In the genomic region with DNA sequence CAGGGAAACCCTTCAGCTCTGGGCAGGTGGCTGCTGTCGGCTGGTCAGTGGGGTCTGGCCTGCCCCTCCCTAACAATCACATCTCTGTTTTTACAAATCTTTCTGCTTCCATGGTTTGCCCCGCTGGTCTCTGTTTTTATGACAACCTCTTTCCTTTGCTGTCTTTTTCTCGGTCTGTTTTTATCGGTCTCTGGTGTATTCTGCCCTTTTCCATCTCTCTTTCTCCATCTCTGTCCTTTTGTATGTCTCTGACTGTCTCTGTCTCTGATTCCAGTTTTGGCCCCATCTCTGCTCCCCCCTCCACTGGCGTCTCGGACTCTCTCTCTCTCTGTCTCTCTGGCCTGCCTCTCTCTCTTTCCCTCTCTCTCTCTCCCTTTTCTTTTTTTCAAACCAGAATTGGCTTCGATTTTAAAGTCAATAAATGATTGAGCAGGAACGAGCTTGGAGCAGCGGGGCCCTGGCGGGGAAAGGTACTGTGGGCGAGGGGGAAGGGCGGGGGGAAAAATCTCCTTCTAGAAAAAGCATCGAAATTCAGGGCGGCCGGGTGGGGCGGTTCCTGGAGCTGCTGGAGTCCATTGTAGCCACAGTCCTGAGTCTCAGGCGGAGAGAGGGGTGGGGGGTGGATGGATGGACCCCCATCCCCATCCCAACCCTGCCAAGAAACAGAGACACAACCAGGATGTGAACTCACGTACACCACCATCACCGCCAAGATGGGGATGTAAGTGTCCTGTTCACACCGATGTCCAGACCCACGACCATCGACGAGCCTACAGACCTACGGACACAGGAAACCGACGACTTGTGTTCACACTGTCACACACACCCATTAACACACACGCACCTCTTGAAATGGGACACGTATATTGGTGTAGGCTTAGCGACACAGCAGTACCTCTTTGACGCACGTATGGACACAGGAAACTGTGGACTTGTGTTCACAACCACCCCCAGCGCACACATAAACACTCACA, we compare ENCODE assay signal across 13 cellular contexts. TPM values are rescaled to one million over a fixed set of nuclear protein-coding genes. Genes with fewer than 3 reads are reported as not detected.
DNase-seq lines count a peak whose midpoint lies in the region; ATAC-seq and TF ChIP-seq lines count a peak whose summit lies in the region.
"Had no signal": no experiment of that assay in that cellular context is flagged by ENCODE, and none has a peak within 500 bp of the region (broad histone marks: within the 10 kb centered on the region; RNA-seq: fewer than 3 reads in every experiment).

No MANE protein-coding gene starts in this region.

- H3K9me3 ChIP-seq in mesenchymal stem cell (ENCODE audit: control insufficient read depth, low read length) = no peaks in the 10 kb centered on the region
- H3K9me3 ChIP-seq: Peyer's patch had no signal

- peaks cover 17% of the 10 kb centered on the region for H3K36me3 Mint-ChIP-seq in HFFc6 (ENCODE audit: low read depth)
- H3K36me3 Mint-ChIP-seq: activated naive CD8-positive, alpha-beta T cell treated with anti-CD3 and anti-CD28 coated beads, Interleukin-2, amount 10 ng/mL, durations not matched to agents 7 days and 5 days had no signal

- no peak overlapping the region for H2BK12ac ChIP-seq in mesenchymal stem cell (ENCODE audit: low read length in 2 of 2)

- no peak overlapping the region for H3K4ac ChIP-seq in mesenchymal stem cell (ENCODE audit: low read depth in 1 of 2, low read length in 2 of 2)

- no peaks in the 10 kb centered on the region for H3K9me3 Mint-ChIP-seq in HFFc6
- H3K9me3 Mint-ChIP-seq: activated naive CD8-positive, alpha-beta T cell treated with anti-CD3 and anti-CD28 coated beads, Interleukin-2, amount 10 ng/mL, durations not matched to agents 7 days and 5 days had no signal

- H2BK120ac ChIP-seq in mesenchymal stem cell (ENCODE audit: low read depth, low read length) = no peak overlapping the region

- DNase-seq in HFFc6 (no peak), astrocyte of the hippocampus (ENCODE audit: low read depth, low spot score) (peak; percentile 39), mesenchymal stem cell (no peak), NCI-H526 treated with DMSO at 0.1 percent for 48 hours (lab: John Stamatoyannopoulos, UW) (no peak), DMS 273 treated with DMSO at 0.1 percent for 48 hours (lab: John Stamatoyannopoulos, UW) (no peak)
- DNase-seq: activated CD4-positive, CD25-positive, alpha-beta regulatory T cell treated with anti-CD3 and anti-CD28 coated beads, Interleukin-2, amount 50 U/mL, for 72 hours; activated naive CD8-positive, alpha-beta T cell treated with anti-CD3 and anti-CD28 coated beads, Interleukin-2, amount 10 ng/mL, durations not matched to agents 7 days and 5 days; left colon; NCI-H146; Peyer's patch; stimulated activated naive CD4-positive, alpha-beta T cell had no signal

- no peak overlapping the region for H3K27ac ChIP-seq in mesenchymal stem cell (ENCODE audit: low read length, poor library complexity, severe bottlenecking)
- peak overlapping the region; percentile 91 for H3K27ac ChIP-seq in temporal lobe (ENCODE audit: low read depth, low read length)

- peaks cover 14% of the 10 kb centered on the region for H3K4me1 Mint-ChIP-seq in HFFc6 (ENCODE audit: low read depth)

- peak overlapping the region in 1 of 2 experiments; percentile 91 for H3K4me3 ChIP-seq in mesenchymal stem cell (ENCODE audit: insufficient read depth in 1 of 2, low read depth in 1 of 2, low read length in 2 of 2)

- H3K23ac ChIP-seq in mesenchymal stem cell (ENCODE audit: low read length in 2 of 2) = no peak overlapping the region

- peak overlapping the region; percentile 9 for H3K27ac Mint-ChIP-seq in HFFc6
- H3K27ac Mint-ChIP-seq: activated naive CD8-positive, alpha-beta T cell treated with anti-CD3 and anti-CD28 coated beads, Interleukin-2, amount 10 ng/mL, durations not matched to agents 7 days and 5 days had no signal

- no peak overlapping the region for H2BK15ac ChIP-seq in mesenchymal stem cell (ENCODE audit: low read depth, poor library complexity, severe bottlenecking)

- H4K91ac ChIP-seq in mesenchymal stem cell (ENCODE audit: low read length) = no peak overlapping the region

- no peak overlapping the region for H2AFZ ChIP-seq in mesenchymal stem cell (ENCODE audit: low read depth, low read length)

- no peak overlapping the region for H2BK5ac ChIP-seq in mesenchymal stem cell (ENCODE audit: low read depth, low read length, poor library complexity, severe bottlenecking)

- H3K4me2 ChIP-seq in mesenchymal stem cell (ENCODE audit: low read length, poor library complexity, severe bottlenecking) = no peak overlapping the region

- H3K27me3 Mint-ChIP-seq in HFFc6 (ENCODE audit: insufficient read depth) = peaks cover 2% of the 10 kb centered on the region; the same call in 1 of the 2 replicates

- ATAC-seq in HG02885 (IDR thresholded peaks at IDR 0.05; ENCODE audit: poor library complexity, unreplicated experiment) = no peak
- ATAC-seq: left colon had no signal

- no peak overlapping the region for H3K14ac ChIP-seq in mesenchymal stem cell (ENCODE audit: low read length in 2 of 2)

- H3K9ac ChIP-seq in mesenchymal stem cell (ENCODE audit: low read length) = peak overlapping the region; percentile 95

- peaks cover 19% of the 10 kb centered on the region for H3K4me1 ChIP-seq in mesenchymal stem cell (ENCODE audit: control insufficient read depth, insufficient read depth, low read depth, low read length)

- no peak overlapping the region for H2AK5ac ChIP-seq in mesenchymal stem cell (ENCODE audit: low read length, severe bottlenecking)

- peaks cover 11 to 16% of the 10 kb centered on the region in 2 experiments for H3K36me3 ChIP-seq in mesenchymal stem cell (ENCODE audit: control insufficient read depth in 1 of 2, insufficient read depth in 2 of 2, low read depth in 1 of 2, low read length in 2 of 2)

- no peak overlapping the region for H4K8ac ChIP-seq in mesenchymal stem cell (ENCODE audit: low read length)

- no peak for TF ChIP-seq CTCF in HFFc6 (IDR thresholded peaks at IDR 0.05)

- 80% methylated on average over 32 of the region's 32 CpGs for WGBS in mesenchymal stem cell

- no peak overlapping the region for H3K18ac ChIP-seq in mesenchymal stem cell (ENCODE audit: low read depth in 1 of 2, low read length in 2 of 2)

- H3K4me3 Mint-ChIP-seq in HFFc6 = peak overlapping the region; percentile 11; the same call in 1 of the 2 replicates
- H3K4me3 Mint-ChIP-seq: activated naive CD8-positive, alpha-beta T cell treated with anti-CD3 and anti-CD28 coated beads, Interleukin-2, amount 10 ng/mL, durations not matched to agents 7 days and 5 days had no signal

- H3K27me3 ChIP-seq in mesenchymal stem cell (ENCODE audit: control insufficient read depth in 1 of 2, insufficient read depth in 1 of 2, low read length in 2 of 2) = peaks cover 0 to 36% of the 10 kb centered on the region in 2 experiments
- H3K27me3 ChIP-seq: Peyer's patch had no signal

- no peaks in the 10 kb centered on the region for H3K79me1 ChIP-seq in mesenchymal stem cell (replicated peaks; ENCODE audit: low read length, poor library complexity, severe bottlenecking)

RNA-seq across cellular contexts. Expression of gene NFIX, which starts 3.0 kb away (rescaled TPM):
- 100 to 1,000 TPM; 129 to 161 (median 142) TPM for total RNA-seq in HFFc6 (2021; fragmentation: NEBNext Ultra II Directional; extraction: Animal tissue kit (Norgen Biotek cat#: 25700))
- 4.6 TPM for polyA plus RNA-seq in mesenchymal stem cell (2013, experiment 1 of 2)
- 4.6 TPM for polyA plus RNA-seq in mesenchymal stem cell (2013, experiment 2 of 2)
- total RNA-seq in temporal lobe = 185 TPM

RNA-seq across cellular contexts. Expression of gene DAND5, which starts 28.9 kb away (rescaled TPM):
- not detected for total RNA-seq in HFFc6 (2021; fragmentation: NEBNext Ultra II Directional; extraction: Animal tissue kit (Norgen Biotek cat#: 25700))
- polyA plus RNA-seq in mesenchymal stem cell (2013, experiment 1 of 2) = 0.01 TPM
- polyA plus RNA-seq in mesenchymal stem cell (2013, experiment 2 of 2) = not detected
- not detected for total RNA-seq in temporal lobe
- total RNA-seq: activated naive CD8-positive, alpha-beta T cell treated with anti-CD3 and anti-CD28 coated beads, Interleukin-2, amount 10 ng/mL, durations not matched to agents 7 days and 5 days had no signal

RNA-seq across cellular contexts. Expression of gene GADD45GIP1, which starts 41.2 kb away (rescaled TPM):
- total RNA-seq in HFFc6 (2021; fragmentation: NEBNext Ultra II Directional; extraction: Animal tissue kit (Norgen Biotek cat#: 25700)) = 10 to 100 TPM; 34.3 to 54.3 (median 46.9) TPM
- polyA plus RNA-seq in mesenchymal stem cell (2013, experiment 1 of 2) = 47.1 TPM
- polyA plus RNA-seq in mesenchymal stem cell (2013, experiment 2 of 2) = 47.3 TPM
- total RNA-seq in temporal lobe = 13.5 TPM

RNA-seq across cellular contexts. Expression of gene RAD23A, which starts 52.6 kb away (rescaled TPM):
- total RNA-seq in HFFc6 (2021; fragmentation: NEBNext Ultra II Directional; extraction: Animal tissue kit (Norgen Biotek cat#: 25700)) = 100 to 1,000 TPM; 108 to 140 (median 129) TPM
- polyA plus RNA-seq in mesenchymal stem cell (2013, experiment 1 of 2) = 112 TPM
- 113 TPM for polyA plus RNA-seq in mesenchymal stem cell (2013, experiment 2 of 2)
- 26.1 TPM for total RNA-seq in temporal lobe

RNA-seq across cellular contexts. Expression of gene CALR, which starts 59.8 kb away (rescaled TPM):
- total RNA-seq in HFFc6 (2021; fragmentation: NEBNext Ultra II Directional; extraction: Animal tissue kit (Norgen Biotek cat#: 25700)) = 1,000 to 10,000 TPM; 1,716 to 2,461 (median 2,371) TPM
- 1,694 TPM for polyA plus RNA-seq in mesenchymal stem cell (2013, experiment 1 of 2)
- 1,663 TPM for polyA plus RNA-seq in mesenchymal stem cell (2013, experiment 2 of 2)
- total RNA-seq in temporal lobe = 154 TPM
